11 cellular contexts compared by ENCODE assay signal in genomic region chr11:68090706-68091105, GRCh38. TPM values are rescaled to one million over a fixed set of nuclear protein-coding genes. Genes with fewer than 3 reads are reported as not detected.
A peak's percentile ranks its signal among the peaks of the same experiment; 100 is the strongest.
DNase-seq lines count a peak whose midpoint lies in the region; ATAC-seq and TF ChIP-seq lines count a peak whose summit lies in the region.
"Had no signal": no experiment of that assay in that cellular context is flagged by ENCODE, and none has a peak within 500 bp of the region (broad histone marks: within the 10 kb centered on the region; RNA-seq: fewer than 3 reads in every experiment).

No MANE protein-coding gene starts in this region.

- TF ChIP-seq POLR2A in vagina (IDR thresholded peaks at IDR 0.05) = no peak

- no peaks in the 10 kb centered on the region for H3K9me3 ChIP-seq in Panc1 (ENCODE audit: control insufficient read depth, insufficient read depth, low read depth, low read length)
- H3K9me3 ChIP-seq in vagina = no peaks in the 10 kb centered on the region
- H3K9me3 ChIP-seq: HAP-1 had no signal

- intact Hi-C loops in Panc1 (cut with micrococcal nuclease; ENCODE audit: unreplicated experiment) = no loop called here
- intact Hi-C loops in head of caudate nucleus (cut with DNase I) = no loop called here
- intact Hi-C loops in vagina (cut with DNase I) = no loop called here

- H3K4me1 ChIP-seq in Panc1 (ENCODE audit: control insufficient read depth, insufficient read depth, low read length) = no peaks in the 10 kb centered on the region; the same call in 1 of the 2 replicates
- no peaks in the 10 kb centered on the region for H3K4me1 ChIP-seq in vagina
- H3K4me1 ChIP-seq: HAP-1 had no signal

- DNase-seq in Panc1 (ENCODE audit: low read depth, low spot score) (no peak), head of caudate nucleus (peak in 34 of 42 donors; percentile 33 to 89 (median 66)), pons (ENCODE audit: low spot score) (peak; percentile 98), vagina (ENCODE audit: extremely low spot score in 2 of 2) (no peak), NCI-H1694 (lab: John Stamatoyannopoulos, UW) (no peak), NCI-H2107 treated with DMSO at 0.1 percent for 48 hours (lab: John Stamatoyannopoulos, UW; ENCODE audit: unreplicated experiment) (no peak)
- no peak for DNase-seq in activated naive CD4-positive, alpha-beta T cell treated with Interleukin-2 at 50 U/mL for 16 hours

- no peak for TF ChIP-seq CTCF in Panc1 (IDR thresholded peaks at IDR 0.05)
- no peak for TF ChIP-seq CTCF in vagina (IDR thresholded peaks at IDR 0.05)

- no TSS peak for BruUV-seq in Panc1 (replicated peaks; lab: Mats Ljungman, UMichigan)

- POLR2A ChIA-PET in Panc1 (lab: Charles Lee) = no interaction called here

- CTCF ChIA-PET in Panc1 (lab: Charles Lee) = no interaction called here

- no peak overlapping the region for H3K27ac ChIP-seq in Panc1 (ENCODE audit: low read length)
- no peak overlapping the region for H3K27ac ChIP-seq in vagina
- H3K27ac ChIP-seq: KMS-11, SK-N-MC had no signal

- ATAC-seq in GM18861 (IDR thresholded peaks at IDR 0.05; ENCODE audit: unreplicated experiment) = peak; percentile 60
- ATAC-seq in Panc1 = 0 out of 2 replicates have a peak, but pooled peaks have one; percentile 53

- in situ Hi-C loops in Panc1 (cut with HindIII; ENCODE audit: low pct_unique_long_range_greater_than_20kb, low sequenced_read_pairs) = no loop called here

- H3K36me3 ChIP-seq in Panc1 (ENCODE audit: control insufficient read depth, insufficient read depth, low read length) (peaks cover 14% of the 10 kb centered on the region; the same call in 1 of the 2 replicates), vagina (no peaks in the 10 kb centered on the region)
- H3K36me3 ChIP-seq: HAP-1 had no signal

- H3K27me3 ChIP-seq in Panc1 (ENCODE audit: control insufficient read depth, insufficient read depth, low read length) = no peaks in the 10 kb centered on the region
- H3K27me3 ChIP-seq in vagina = no peaks in the 10 kb centered on the region

- no peak overlapping the region for H3K4me3 ChIP-seq in Panc1 (ENCODE audit: low read depth in 2 of 2, low read length in 2 of 2)
- no peak overlapping the region for H3K4me3 ChIP-seq in vagina
- H3K4me3 ChIP-seq: HAP-1, SK-N-MC had no signal

RNA-seq across cellular contexts. Expression of gene CHKA, which starts 30.5 kb away (rescaled TPM):
- total RNA-seq in Panc1 (2021; ENCODE audit: unreplicated experiment) (136 TPM), vagina (18.2 TPM)
- 60.6 TPM for polyA plus RNA-seq in Panc1 (2012; ENCODE audit: insufficient read length)

RNA-seq across cellular contexts. Expression of gene TCIRG1, which starts 51.9 kb away (rescaled TPM):
- 158 TPM for total RNA-seq in Panc1 (2021; ENCODE audit: unreplicated experiment)
- polyA plus RNA-seq in Panc1 (2012; ENCODE audit: insufficient read length) = 192 TPM
- 121 TPM for total RNA-seq in vagina

Comparison
In these comparisons a context has a peak if more than half of its experiments do, and no peak if none do; other contexts are left out.
1. DNase-seq: peak in head of caudate nucleus (34 of 42) and pons (single experiment); none in Panc1 (single experiment), activated naive CD4-positive, alpha-beta T cell treated with Interleukin-2 at 50 U/mL for 16 hours (single experiment), vagina (0 of 2), NCI-H1694 (single experiment) and NCI-H2107 treated with DMSO at 0.1 percent for 48 hours (single experiment).